In the genomic region with DNA sequence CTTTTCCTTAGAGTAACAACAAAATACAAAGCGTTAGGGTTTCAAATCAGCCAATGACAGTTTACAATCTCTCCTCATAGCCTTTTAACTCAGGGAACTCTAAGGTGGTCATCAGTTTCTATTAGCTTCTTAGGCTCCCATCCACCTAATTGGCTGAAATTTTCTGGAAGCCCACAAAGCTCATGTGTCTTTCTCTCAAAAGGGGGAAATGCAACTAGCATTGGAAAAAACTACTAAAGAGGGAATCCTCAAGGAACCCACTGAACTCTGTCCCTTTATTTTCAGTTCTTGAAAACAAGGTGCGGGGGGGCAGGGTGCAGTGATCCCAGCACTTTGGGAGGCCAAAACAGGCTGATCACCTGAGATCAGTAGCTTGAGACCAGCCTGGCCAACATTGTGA, we compare ENCODE assay signal across 24 cellular contexts. TPM values are rescaled to one million over a fixed set of nuclear protein-coding genes. Genes with fewer than 3 reads are reported as not detected.
"Had no signal": no experiment of that assay in that cellular context is flagged by ENCODE, and none has a peak within 500 bp of the region (broad histone marks: within the 10 kb centered on the region; RNA-seq: fewer than 3 reads in every experiment).

No MANE protein-coding gene starts in this region.

- H3K4me1 Mint-ChIP-seq: memory B cell; naive thymus-derived CD4-positive, alpha-beta T cell; stimulated activated effector memory CD8-positive, alpha-beta T cell treated with anti-CD3 and anti-CD28 coated beads, Interleukin-12 subunit alpha, Interleukin-12 subunit beta, amount 100 ng/mL, for 72 hours had no signal

- H3K9me3 ChIP-seq: mucosa of descending colon, ovary, prostate gland, uterus had no signal

- H3K4me1 ChIP-seq: left ventricle myocardium inferior, prostate gland, spleen, tibial nerve, uterus had no signal

- H3K36me3 Mint-ChIP-seq: memory B cell; naive thymus-derived CD4-positive, alpha-beta T cell; stimulated activated effector memory CD8-positive, alpha-beta T cell treated with anti-CD3 and anti-CD28 coated beads, Interleukin-12 subunit alpha, Interleukin-12 subunit beta, amount 100 ng/mL, for 72 hours had no signal

- H3K27ac Mint-ChIP-seq: memory B cell; naive thymus-derived CD4-positive, alpha-beta T cell; natural killer cell treated with Interleukin-12 subunit alpha and Interleukin-12 subunit beta and Interleukin-15 and Interleukin-18, amount 100 ng/mL, for 72 hours; stimulated activated effector memory CD8-positive, alpha-beta T cell treated with anti-CD3 and anti-CD28 coated beads, Interleukin-12 subunit alpha, Interleukin-12 subunit beta, amount 100 ng/mL, for 72 hours; stimulated activated naive CD8-positive, alpha-beta T cell treated with anti-CD3 and anti-CD28 coated beads, Interleukin-15, Interleukin-2, amounts not matched to agents 100 ng/mL and 50 ng/mL, for 24 hours; type B pancreatic cell had no signal

- DNase-seq: hypothalamus; islet precursor cell; left ventricle myocardium inferior; midbrain; naive thymus-derived CD4-positive, alpha-beta T cell; ovary; posterior cingulate gyrus; retina; right cardiac atrium; spleen; stimulated activated CD4-positive, alpha-beta T cell treated with anti-CD3 and anti-CD28 coated beads, Interleukin-4, amount 100 ng/mL, for 24 hours; stimulated activated naive CD4-positive, alpha-beta T cell; substantia nigra; uterus had no signal

- H3K4me3 ChIP-seq: left ventricle myocardium inferior, lung, mucosa of descending colon, ovary, prostate gland, skin epidermis, spleen, tibial nerve, uterus had no signal

- H3K36me3 ChIP-seq: left ventricle myocardium inferior, ovary, prostate gland, spleen, tibial nerve, uterus had no signal

- H3K27ac ChIP-seq: left ventricle myocardium inferior, ovary, prostate gland, skin epidermis, spleen, tibial nerve, uterus had no signal

- H3K27me3 Mint-ChIP-seq: memory B cell; naive thymus-derived CD4-positive, alpha-beta T cell; natural killer cell treated with Interleukin-12 subunit alpha and Interleukin-12 subunit beta and Interleukin-15 and Interleukin-18, amount 100 ng/mL, for 72 hours; stimulated activated naive CD8-positive, alpha-beta T cell treated with anti-CD3 and anti-CD28 coated beads, Interleukin-15, Interleukin-2, amounts not matched to agents 100 ng/mL and 50 ng/mL, for 24 hours; type B pancreatic cell had no signal

- H3K27me3 ChIP-seq: ovary, spleen, tibial nerve, uterus had no signal

- H3K4me3 Mint-ChIP-seq: memory B cell; naive thymus-derived CD4-positive, alpha-beta T cell; natural killer cell treated with Interleukin-12 subunit alpha and Interleukin-12 subunit beta and Interleukin-15 and Interleukin-18, amount 100 ng/mL, for 72 hours; stimulated activated effector memory CD8-positive, alpha-beta T cell treated with anti-CD3 and anti-CD28 coated beads, Interleukin-12 subunit alpha, Interleukin-12 subunit beta, amount 100 ng/mL, for 72 hours; stimulated activated naive CD8-positive, alpha-beta T cell treated with anti-CD3 and anti-CD28 coated beads, Interleukin-15, Interleukin-2, amounts not matched to agents 100 ng/mL and 50 ng/mL, for 24 hours; type B pancreatic cell had no signal

RNA-seq across cellular contexts. Expression of a gene that starts 56.4 kb away (rescaled TPM):
- total RNA-seq: natural killer cell treated with Interleukin-12 subunit alpha and Interleukin-12 subunit beta and Interleukin-15 and Interleukin-18, amount 100 ng/mL, for 72 hours had no signal
- polyA plus RNA-seq: naive thymus-derived CD4-positive, alpha-beta T cell had no signal
